ENCODE assay signal across 8 cellular contexts in genomic region chr15:60326824-60327654, GRCh38.
DNase-seq lines count a peak whose midpoint lies in the region; ATAC-seq and TF ChIP-seq lines count a peak whose summit lies in the region.

No MANE protein-coding gene starts in this region.

- POLR2A ChIA-PET in activated CD4-positive, alpha-beta memory T cell treated with anti-CD3 and anti-CD28 coated beads for 36 hours (lab: Charles Lee), result no interaction called here

- no peak overlapping the region for H3K4me3 Mint-ChIP-seq in activated CD4-positive, alpha-beta memory T cell treated with anti-CD3 and anti-CD28 coated beads for 36 hours

- no peak overlapping the region for H2AFZ ChIP-seq in hepatocyte

- peak; percentile 35 for DNase-seq in BE2C
- DNase-seq in NCI-H226, result peak; percentile 37
- peak; percentile 23 for DNase-seq in activated CD4-positive, alpha-beta memory T cell treated with anti-CD3 and anti-CD28 coated beads for 36 hours
- peak; percentile 76 for DNase-seq in hepatocyte (ENCODE audit: low spot score)
- DNase-seq in stimulated activated CD4-positive, alpha-beta T cell treated with anti-CD3 and anti-CD28 coated beads, TNF-alpha, amount 100 ng/mL, for 24 hours (ENCODE audit: low read depth in 3 of 3), result peak in 2 of 3 experiments; percentile 9 to 16

- H3K27me3 Mint-ChIP-seq in activated CD4-positive, alpha-beta memory T cell treated with anti-CD3 and anti-CD28 coated beads for 36 hours, result peaks cover 35% of the 10 kb centered on the region

- no peak overlapping the region for H3K4me3 ChIP-seq in BE2C (ENCODE audit: low read depth, low read length)
- H3K4me3 ChIP-seq in hepatocyte, result no peak overlapping the region

- H3K27me3 ChIP-seq in BE2C (peaks cover 52% of the 10 kb centered on the region), hepatocyte (peaks cover 34% of the 10 kb centered on the region)

- no peaks in the 10 kb centered on the region for H3K9me3 Mint-ChIP-seq in activated CD4-positive, alpha-beta memory T cell treated with anti-CD3 and anti-CD28 coated beads for 36 hours

- H3K4me1 Mint-ChIP-seq in activated CD4-positive, alpha-beta memory T cell treated with anti-CD3 and anti-CD28 coated beads for 36 hours (ENCODE audit: low read depth), result peaks cover 2% of the 10 kb centered on the region

- intact Hi-C loops in activated CD4-positive, alpha-beta memory T cell treated with anti-CD3 and anti-CD28 coated beads for 36 hours (cut with micrococcal nuclease), result loop anchor here (1.0 to 10.0 kb wide), 6 partner anchors 142 to 636 kb away; no protein-coding TSS in a partner anchor

- H3K9me3 ChIP-seq in BE2C, result no peaks in the 10 kb centered on the region
- H3K9me3 ChIP-seq in hepatocyte (ENCODE audit: low read depth), result no peaks in the 10 kb centered on the region

- H3K36me3 ChIP-seq in BE2C (no peaks in the 10 kb centered on the region), hepatocyte (replicated peaks; ENCODE audit: insufficient read depth, low read depth) (no peaks in the 10 kb centered on the region)

- H3K9me2 ChIP-seq in hepatocyte (replicated peaks; ENCODE audit: insufficient read depth), result no peaks in the 10 kb centered on the region

- no peak overlapping the region for H3K27ac ChIP-seq in hepatocyte

- CTCF ChIA-PET in activated CD4-positive, alpha-beta memory T cell treated with anti-CD3 and anti-CD28 coated beads for 36 hours (lab: Charles Lee), result interaction anchor here (0.6 to 5.3 kb wide), 64 partner anchors 7 to 1507 kb away, joined by 3 to 97 read pairs (median 4); partner anchors contain the start of gene FOXB1

- TF ChIP-seq CTCF in BE2C (IDR thresholded peaks at IDR 0.05; ENCODE audit: low read depth, low read length) (peak; percentile 96), GM12874 (IDR thresholded peaks at IDR 0.05; ENCODE audit: insufficient read depth, low read depth, low read length) (peak; percentile 76), hepatocyte (IDR thresholded peaks at IDR 0.05; ENCODE audit: poor library complexity) (peak; percentile 90)

- 21% methylated on average over 5 of the region's 5 CpGs for WGBS in hepatocyte (ENCODE audit: low lambda C conversion rate, missing lambda C conversion rate)

- no peaks in the 10 kb centered on the region for H3K79me2 ChIP-seq in hepatocyte

- H3K4me1 ChIP-seq in BE2C (0 out of 2 replicates have a peak, but pooled peaks cover 3% of the 10 kb centered on the region), hepatocyte (ENCODE audit: insufficient read depth) (no peaks in the 10 kb centered on the region)

- H3K36me3 Mint-ChIP-seq in activated CD4-positive, alpha-beta memory T cell treated with anti-CD3 and anti-CD28 coated beads for 36 hours, result no peaks in the 10 kb centered on the region

- H3K27ac Mint-ChIP-seq in activated CD4-positive, alpha-beta memory T cell treated with anti-CD3 and anti-CD28 coated beads for 36 hours, result no peak overlapping the region

- ATAC-seq in GM19035 (IDR thresholded peaks at IDR 0.05; ENCODE audit: unreplicated experiment) (no peak), GM21526 (IDR thresholded peaks at IDR 0.05; ENCODE audit: low FRiP score, unreplicated experiment) (no peak)

- H3K4me2 ChIP-seq in hepatocyte, result no peak overlapping the region

- no peaks in the 10 kb centered on the region for H4K20me1 ChIP-seq in hepatocyte (ENCODE audit: insufficient read depth, poor library complexity, severe bottlenecking)

Comparison
In these comparisons a context has a peak if more than half of its experiments do, and no peak if none do; other contexts are left out.
1. DNase-seq: peak in every context shown above with its lines; median percentile 76 in hepatocyte; 37 in NCI-H226; 35 in BE2C; 23 in activated CD4-positive, alpha-beta memory T cell treated with anti-CD3 and anti-CD28 coated beads for 36 hours; 12 in stimulated activated CD4-positive, alpha-beta T cell treated with anti-CD3 and anti-CD28 coated beads, TNF-alpha, amount 100 ng/mL, for 24 hours.